ENCODE assay signal across 8 cellular contexts in the genomic region with DNA sequence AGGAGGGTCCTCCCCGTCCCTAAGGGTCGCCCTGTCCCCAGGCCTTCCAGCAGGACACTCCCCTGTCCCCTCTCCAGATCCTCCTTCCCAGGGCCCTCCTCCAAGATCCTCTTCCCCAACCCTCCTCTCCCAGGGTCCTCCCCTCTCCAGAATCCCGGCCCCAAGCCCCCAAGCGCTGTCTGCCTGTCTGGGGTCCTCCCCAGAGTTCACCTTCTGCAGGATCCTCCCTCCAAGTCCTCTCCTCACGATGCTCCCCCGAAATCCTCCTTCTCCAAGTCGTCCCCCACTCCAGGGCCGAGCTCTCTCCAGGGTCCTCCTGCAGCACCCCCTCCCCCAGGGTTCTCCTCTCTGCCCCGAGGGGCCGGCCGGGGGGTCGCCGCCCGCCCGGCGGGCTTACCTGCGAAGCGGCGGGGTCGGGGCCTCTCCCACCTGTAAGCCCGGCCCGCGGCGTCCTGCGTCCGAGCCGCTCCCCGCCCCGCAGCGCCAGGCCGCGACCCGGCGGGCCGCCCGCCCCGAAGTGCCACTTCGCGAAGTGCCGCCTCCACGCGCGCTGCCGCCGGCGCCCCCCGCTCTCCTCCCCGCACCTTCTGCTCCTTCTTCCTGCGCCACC. TPM values are rescaled to one million over a fixed set of nuclear protein-coding genes. Genes with fewer than 3 reads are reported as not detected.
A peak's percentile ranks its signal among the peaks of the same experiment; 100 is the strongest.
DNase-seq lines count a peak whose midpoint lies in the region; TF ChIP-seq lines count a peak whose summit lies in the region.

No MANE protein-coding gene starts in this region.

- peaks cover 14% of the 10 kb centered on the region; the same call in 1 of the 2 replicates for H4K20me1 ChIP-seq in PC-9 (ENCODE audit: insufficient read depth)

- peaks cover 7% of the 10 kb centered on the region for H3K4me1 Mint-ChIP-seq in T-helper 1 cell treated with Interleukin-12 subunit alpha and Interleukin-12 subunit beta and Interleukin-4 antibody, amounts not matched to agents 30 μg/mL and 1 μg/mL, for 36 hours (ENCODE audit: low read depth)

- 3% methylated on average over 19 of the region's 49 CpGs for WGBS in esophagus muscularis mucosa

- no peaks in the 10 kb centered on the region for H3K9me3 ChIP-seq in PC-9 (ENCODE audit: insufficient read depth, low read depth)
- H3K9me3 ChIP-seq in esophagus muscularis mucosa, result no peaks in the 10 kb centered on the region
- H3K9me3 ChIP-seq in neutrophil, result no peaks in the 10 kb centered on the region

- no peaks in the 10 kb centered on the region for H3K9me2 ChIP-seq in PC-9 (ENCODE audit: insufficient read depth)

- intact Hi-C loops in PC-9 (cut with micrococcal nuclease; ENCODE audit: unreplicated experiment) (no loop called here), esophagus muscularis mucosa (cut with DNase I) (no loop called here)

- H3K27ac Mint-ChIP-seq in T-helper 1 cell treated with Interleukin-12 subunit alpha and Interleukin-12 subunit beta and Interleukin-4 antibody, amounts not matched to agents 30 μg/mL and 1 μg/mL, for 36 hours, result no peak overlapping the region

- POLR2A ChIA-PET in PC-9 (lab: Charles Lee; ENCODE audit: unreplicated experiment), result no interaction called here

- peaks cover 33% of the 10 kb centered on the region for H3K79me2 ChIP-seq in PC-9 (ENCODE audit: low read depth)

- TF ChIP-seq POLR2A in esophagus muscularis mucosa (IDR thresholded peaks at IDR 0.05; ENCODE audit: low read depth), result no peak

- H2AFZ ChIP-seq in PC-9, result peak overlapping the region; percentile 58; the same call in 1 of the 2 replicates

- TF ChIP-seq CTCF in PC-9 (conservative IDR thresholded peaks at IDR 0.05) (no peak), esophagus muscularis mucosa (IDR thresholded peaks at IDR 0.05) (no peak), neutrophil (IDR thresholded peaks at IDR 0.05) (no peak)

- H3K27me3 Mint-ChIP-seq in T-helper 1 cell treated with Interleukin-12 subunit alpha and Interleukin-12 subunit beta and Interleukin-4 antibody, amounts not matched to agents 30 μg/mL and 1 μg/mL, for 36 hours (ENCODE audit: low read depth), result peaks cover 50% of the 10 kb centered on the region

- CTCF ChIA-PET in PC-9 (lab: Charles Lee), result no interaction called here

- H3K36me3 Mint-ChIP-seq in T-helper 1 cell treated with Interleukin-12 subunit alpha and Interleukin-12 subunit beta and Interleukin-4 antibody, amounts not matched to agents 30 μg/mL and 1 μg/mL, for 36 hours (ENCODE audit: low read depth), result no peaks in the 10 kb centered on the region

- H3F3A ChIP-seq in PC-9 (ENCODE audit: insufficient read depth, low read depth), result peaks cover 13% of the 10 kb centered on the region; the same call in 1 of the 2 replicates

- peak overlapping the region; percentile 63 for H3K4me3 Mint-ChIP-seq in T-helper 1 cell treated with Interleukin-12 subunit alpha and Interleukin-12 subunit beta and Interleukin-4 antibody, amounts not matched to agents 30 μg/mL and 1 μg/mL, for 36 hours

- no peak for TF ChIP-seq EP300 in esophagus muscularis mucosa (IDR thresholded peaks at IDR 0.05)

- H3K4me2 ChIP-seq in PC-9, result peak overlapping the region; percentile 79

- no peak overlapping the region for H3K27ac ChIP-seq in PC-9
- peak overlapping the region; percentile 57 to 89 (median 80) for H3K27ac ChIP-seq in esophagus muscularis mucosa (replicated peaks in 1 of 4)
- H3K27ac ChIP-seq in neutrophil, result peak overlapping the region; percentile 79

- H3K36me3 ChIP-seq in PC-9 (ENCODE audit: low read depth), result no peaks in the 10 kb centered on the region
- peaks cover 0 to 30% (median 9%) of the 10 kb centered on the region in 4 donors for H3K36me3 ChIP-seq in esophagus muscularis mucosa
- H3K36me3 ChIP-seq in neutrophil, result no peaks in the 10 kb centered on the region

- H3K9me3 Mint-ChIP-seq in T-helper 1 cell treated with Interleukin-12 subunit alpha and Interleukin-12 subunit beta and Interleukin-4 antibody, amounts not matched to agents 30 μg/mL and 1 μg/mL, for 36 hours, result no peaks in the 10 kb centered on the region

- peak overlapping the region; percentile 59; the same call in 1 of the 2 replicates for H3K4me3 ChIP-seq in PC-9
- peak overlapping the region; percentile 71 to 94 (median 78) for H3K4me3 ChIP-seq in esophagus muscularis mucosa
- peak overlapping the region; percentile 76 to 81 for H3K4me3 ChIP-seq in neutrophil (ENCODE audit: low read depth in 1 of 2, low read length in 1 of 2)

- H3K4me1 ChIP-seq in PC-9 (replicated peaks; ENCODE audit: insufficient read depth) (peaks cover 27% of the 10 kb centered on the region), esophagus muscularis mucosa (peaks cover 60 to 66% (median 62%) of the 10 kb centered on the region in 4 donors), neutrophil (ENCODE audit: control insufficient read depth in 1 of 2, insufficient read depth in 1 of 2, low read depth in 1 of 2, low read length in 1 of 2) (peaks cover 40 to 47% of the 10 kb centered on the region in 2 experiments)

- no TSS peak for BruUV-seq in PC-9 (replicated peaks; lab: Mats Ljungman, UMichigan)

- no peak for DNase-seq in T-helper 1 cell
- no peak for DNase-seq in PC-9
- DNase-seq in esophagus muscularis mucosa (ENCODE audit: extremely low spot score), result no peak
- DNase-seq in 8988T, result no peak
- DNase-seq in superior temporal gyrus (ENCODE audit: extremely low spot score), result no peak
- DNase-seq in iPS-NIHi7 (ENCODE audit: extremely low spot score), result no peak

- H3K27me3 ChIP-seq in PC-9 (ENCODE audit: insufficient read depth, low read depth) (no peaks in the 10 kb centered on the region), esophagus muscularis mucosa (no peaks in the 10 kb centered on the region), neutrophil (peaks cover 43% of the 10 kb centered on the region)

RNA-seq across cellular contexts. Expression of a gene that starts 0.7 kb away (rescaled TPM):
- total RNA-seq in PC-9 (2021) (109 and 125 TPM in 2 replicates), esophagus muscularis mucosa (10 to 100 TPM; 31.1 to 54.5 (median 36.7) TPM)

RNA-seq across cellular contexts. Expression of a gene that starts 42.6 kb away (rescaled TPM):
- total RNA-seq in PC-9 (2021) (17.4 and 18.1 TPM in 2 replicates), esophagus muscularis mucosa (10 to 100 TPM; 17.6 to 29.2 (median 25.8) TPM)
